Comparison of ENCODE assay signal across 1 cellular context in genomic region chr7:5594616-5595544, GRCh38.
TF ChIP-seq lines count a peak whose summit lies in the region.

No MANE protein-coding gene starts in this region.

TF ChIP-seq in HepG2, 621 proteins besides CTCF, POLR2A, EP300 and RAD21 (continued from another document):
- TF ChIP-seq POGK (CRISPR knock-in tag; conservative IDR thresholded peaks at IDR 0.05) (no peak), SMAD3 (CRISPR knock-in tag; IDR thresholded peaks at IDR 0.05) (no peak), YY1 (IDR thresholded peaks at IDR 0.05; ENCODE audit: insufficient read depth, insufficient replicate concordance, low read depth, low read length) (no peak), DPF2 (CRISPR knock-in tag; IDR thresholded peaks at IDR 0.05; ENCODE audit: borderline replicate concordance, low read depth) (no peak), DNMT1 (CRISPR knock-in tag; IDR thresholded peaks at IDR 0.05) (no peak), ZSCAN5A (CRISPR knock-in tag; IDR thresholded peaks at IDR 0.05; ENCODE audit: borderline replicate concordance) (no peak), TRAFD1 (CRISPR knock-in tag; IDR thresholded peaks at IDR 0.05; ENCODE audit: borderline replicate concordance) (no peak), ZNF563 (CRISPR knock-in tag; IDR thresholded peaks at IDR 0.05) (no peak), NONO (IDR thresholded peaks at IDR 0.05) (no peak), NONO (CRISPR knock-in tag; conservative IDR thresholded peaks at IDR 0.05) (0 out of 2 replicates have a peak, but pooled peaks have one; percentile 12), RFXAP (CRISPR knock-in tag; IDR thresholded peaks at IDR 0.05; ENCODE audit: borderline replicate concordance) (no peak), ZNF441 (CRISPR knock-in tag; IDR thresholded peaks at IDR 0.05; ENCODE audit: borderline replicate concordance) (peak; percentile 96), HNF1A (IDR thresholded peaks at IDR 0.05; ENCODE audit: low read depth) (no peak), HNF1A (CRISPR knock-in tag; IDR thresholded peaks at IDR 0.05; ENCODE audit: borderline replicate concordance) (no peak), ARNT2 (CRISPR knock-in tag; IDR thresholded peaks at IDR 0.05; ENCODE audit: low read depth) (no peak), FUBP1 (CRISPR knock-in tag; IDR thresholded peaks at IDR 0.05; ENCODE audit: borderline replicate concordance) (no peak), FOSL1 (CRISPR knock-in tag; IDR thresholded peaks at IDR 0.05; ENCODE audit: borderline replicate concordance) (no peak), U2AF1 (optimal IDR thresholded peaks at IDR 0.05; ENCODE audit: low read depth, low read length) (no peak), LRRFIP1 (CRISPR knock-in tag; conservative IDR thresholded peaks at IDR 0.05) (no peak), ZMYM3 (CRISPR knock-in tag; IDR thresholded peaks at IDR 0.05) (peak; percentile 71), ATF7 (IDR thresholded peaks at IDR 0.05) (no peak), ATF7 (CRISPR knock-in tag; IDR thresholded peaks at IDR 0.05) (no peak), ATF7-NPFF (CRISPR knock-in tag; IDR thresholded peaks at IDR 0.05; ENCODE audit: low read depth) (0 out of 2 replicates have a peak, but pooled peaks have one; percentile 23), SOX6 (IDR thresholded peaks at IDR 0.05) (no peak), SOX6 (CRISPR knock-in tag; IDR thresholded peaks at IDR 0.05) (0 out of 2 replicates have a peak, but pooled peaks have one; percentile 17), TSC22D2 (CRISPR knock-in tag; IDR thresholded peaks at IDR 0.05; ENCODE audit: borderline replicate concordance) (no peak), GFI1 (CRISPR knock-in tag; IDR thresholded peaks at IDR 0.05; ENCODE audit: borderline replicate concordance) (peak; percentile 10; the same call in 1 of the 2 replicates), THAP9 (CRISPR knock-in tag; IDR thresholded peaks at IDR 0.05; ENCODE audit: borderline replicate concordance) (0 out of 2 replicates have a peak, but pooled peaks have one; percentile 33), HNRNPLL (IDR thresholded peaks at IDR 0.05; ENCODE audit: low read depth, low read length, poor library complexity, severe bottlenecking) (peak; percentile 10)
TF ChIP-seq in HepG2: peak in this region for 22.
